In the genomic region with DNA sequence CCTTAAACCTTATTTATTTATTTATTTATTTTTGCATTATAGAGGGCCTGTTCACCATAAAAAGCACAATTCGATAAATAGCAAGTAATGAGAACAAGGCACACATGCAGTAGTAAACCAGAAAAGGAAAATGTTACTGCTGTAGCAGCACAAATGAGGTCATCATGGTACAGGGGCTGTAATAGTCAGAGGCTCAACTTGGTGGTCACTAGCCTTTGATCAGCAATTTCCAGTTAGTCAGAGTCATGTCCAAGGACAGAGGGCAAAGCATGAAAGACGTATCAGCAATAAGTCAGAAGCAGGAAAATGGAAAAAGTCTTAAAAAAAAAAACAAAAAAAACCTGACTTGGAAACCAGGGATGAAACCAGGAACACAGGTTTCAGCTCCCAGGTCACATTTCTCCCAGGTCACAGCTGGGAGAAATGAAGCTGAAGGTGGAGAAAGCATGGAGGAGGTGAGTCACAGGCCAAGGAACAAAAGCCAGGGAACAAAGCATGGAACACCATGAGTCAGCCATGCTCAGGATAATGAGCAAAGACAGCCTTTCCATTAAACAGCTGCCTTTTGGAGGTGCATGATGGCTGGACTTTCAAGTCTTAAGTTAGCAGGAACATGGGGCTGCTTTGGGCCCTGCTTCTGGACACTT, we compare ENCODE assay signal across 14 cellular contexts.
DNase-seq lines count a peak whose midpoint lies in the region; ATAC-seq and TF ChIP-seq lines count a peak whose summit lies in the region.
"Had no signal": no experiment of that assay in that cellular context is flagged by ENCODE, and none has a peak within 500 bp of the region (broad histone marks: within the 10 kb centered on the region; RNA-seq: fewer than 3 reads in every experiment).

No MANE protein-coding gene starts in this region.

- TF ChIP-seq CTCF in brain (conservative IDR thresholded peaks at IDR 0.05) (no peak), gastrocnemius medialis (IDR thresholded peaks at IDR 0.05 in 4 of 5, conservative IDR thresholded peaks at IDR 0.05 in 1 of 5) (no peak)

- H3K4me1 Mint-ChIP-seq in brain = peaks cover 23% of the 10 kb centered on the region
- H3K4me1 Mint-ChIP-seq: activated naive CD8-positive, alpha-beta T cell treated with anti-CD3 and anti-CD28 coated beads for 36 hours had no signal

- intact Hi-C loops in gastrocnemius medialis (cut with DNase I; ENCODE audit: low total_unique reads) = no loop called here

- no peak overlapping the region for H3K27ac ChIP-seq in gastrocnemius medialis
- H3K27ac ChIP-seq: coronary artery, gastroesophageal sphincter, thoracic aorta had no signal

- peak overlapping the region in 3 of 5 experiments; percentile 3 to 68 (median 31) for H3K27ac Mint-ChIP-seq in brain
- H3K27ac Mint-ChIP-seq: activated naive CD8-positive, alpha-beta T cell treated with anti-CD3 and anti-CD28 coated beads for 36 hours had no signal

- DNase-seq in A172 (ENCODE audit: low spot score) (peak; percentile 77), HPDE6-E6E7 (ENCODE audit: extremely low spot score) (peak; percentile 3), iris pigment epithelial cell (ENCODE audit: low read depth) (peak; percentile 45), NCI-H1694 (lab: John Stamatoyannopoulos, UW) (no peak), gastrocnemius medialis (no peak), DMS 273 (lab: John Stamatoyannopoulos, UW; ENCODE audit: unreplicated experiment) (no peak)
- DNase-seq: activated naive CD8-positive, alpha-beta T cell treated with anti-CD3 and anti-CD28 coated beads for 36 hours; Right ventricle myocardium superior had no signal

- no peak overlapping the region for H3K4me3 ChIP-seq in gastrocnemius medialis
- H3K4me3 ChIP-seq: coronary artery, gastroesophageal sphincter, thoracic aorta had no signal

- TF ChIP-seq POLR2A in gastrocnemius medialis (IDR thresholded peaks at IDR 0.05) = no peak

- no peaks in the 10 kb centered on the region for H3K27me3 Mint-ChIP-seq in brain
- H3K27me3 Mint-ChIP-seq: activated naive CD8-positive, alpha-beta T cell treated with anti-CD3 and anti-CD28 coated beads for 36 hours had no signal

- no peaks in the 10 kb centered on the region for H3K27me3 ChIP-seq in gastrocnemius medialis
- H3K27me3 ChIP-seq: gastroesophageal sphincter had no signal

- H3K9me3 ChIP-seq in gastrocnemius medialis = no peaks in the 10 kb centered on the region
- H3K9me3 ChIP-seq: gastroesophageal sphincter, thoracic aorta had no signal

- no peaks in the 10 kb centered on the region for H3K4me1 ChIP-seq in gastrocnemius medialis

- in situ Hi-C loops in gastrocnemius medialis (cut with MboI; ENCODE audit: low sequenced_read_pairs in 4 of 4) = no loop called here

- no peaks in the 10 kb centered on the region for H3K36me3 ChIP-seq in gastrocnemius medialis
- H3K36me3 ChIP-seq: gastroesophageal sphincter, thoracic aorta had no signal

- H3K36me3 Mint-ChIP-seq in brain = no peaks in the 10 kb centered on the region
- H3K36me3 Mint-ChIP-seq: activated naive CD8-positive, alpha-beta T cell treated with anti-CD3 and anti-CD28 coated beads for 36 hours had no signal

- ATAC-seq in gastrocnemius medialis (no peak), GM21825 (IDR thresholded peaks at IDR 0.05; ENCODE audit: unreplicated experiment) (no peak)
- ATAC-seq: gastroesophageal sphincter, left lobe of liver had no signal

- no peak overlapping the region for H3K4me3 Mint-ChIP-seq in brain
- H3K4me3 Mint-ChIP-seq: activated naive CD8-positive, alpha-beta T cell treated with anti-CD3 and anti-CD28 coated beads for 36 hours had no signal

- H3K9me3 Mint-ChIP-seq in brain = no peaks in the 10 kb centered on the region
- H3K9me3 Mint-ChIP-seq: activated naive CD8-positive, alpha-beta T cell treated with anti-CD3 and anti-CD28 coated beads for 36 hours had no signal

Comparison
In these comparisons a context has a peak if more than half of its experiments do, and no peak if none do; other contexts are left out.
1. DNase-seq: peak in A172 (single experiment), HPDE6-E6E7 (single experiment) and iris pigment epithelial cell (single experiment); none in NCI-H1694 (single experiment), gastrocnemius medialis (0 of 2) and DMS 273 (single experiment).